27 cellular contexts compared by ENCODE assay signal in the genomic region with DNA sequence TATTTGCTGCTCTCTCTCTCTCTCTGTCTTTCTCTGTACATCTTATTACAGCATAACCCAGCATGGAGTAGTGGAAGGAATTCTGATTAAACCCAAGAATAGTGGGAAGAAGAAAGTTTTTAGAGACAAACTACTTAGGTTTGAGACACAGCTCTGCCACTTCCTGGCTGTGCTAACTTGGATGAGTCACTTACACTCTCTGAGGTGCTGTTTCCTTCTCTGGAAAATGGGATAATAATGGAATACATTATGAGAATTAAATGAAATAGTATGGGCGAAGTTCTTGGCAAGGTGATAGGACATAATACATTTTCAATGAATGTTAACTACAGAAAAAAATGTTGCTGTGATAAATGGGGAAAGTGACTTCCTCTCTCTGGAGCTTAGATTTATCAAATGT. TPM values are rescaled to one million over a fixed set of nuclear protein-coding genes. Genes with fewer than 3 reads are reported as not detected.
"Had no signal": no experiment of that assay in that cellular context is flagged by ENCODE, and none has a peak within 500 bp of the region (broad histone marks: within the 10 kb centered on the region; RNA-seq: fewer than 3 reads in every experiment).

No MANE protein-coding gene starts in this region.

- DNase-seq: colonic mucosa; effector CD8-positive, alpha-beta T cell; esophagus squamous epithelium; foreskin fibroblast; heart left ventricle; hippocampal formation; left ventricle myocardium inferior; mesendoderm; naive B cell; psoas muscle; retina; right lobe of liver; spleen; stimulated activated CD4-positive, alpha-beta T cell treated with anti-CD3 and anti-CD28 coated beads, Interleukin-15, amount 100 ng/mL, for 24 hours; stimulated activated CD4-positive, alpha-beta T cell treated with anti-CD3 and anti-CD28 coated beads, Interleukin-1b, Interleukin-23, amount 100 ng/mL, for 48 hours; stimulated activated CD4-positive, alpha-beta T cell treated with anti-CD3 and anti-CD28 coated beads, Interleukin-4, amount 100 ng/mL, for 24 hours; tibial artery; upper lobe of right lung had no signal

- H3K27ac Mint-ChIP-seq: naive B cell; nephron; stimulated activated memory B cell treated with anti-CD40 and anti-IgM and Interleukin-4, amounts not matched to agents 10 μg/mL and 1 μg/mL and 100 μg/mL, for 72 hours; stimulated activated naive CD8-positive, alpha-beta T cell treated with anti-CD3 and anti-CD28 coated beads, Interleukin-15, Interleukin-2, amounts not matched to agents 100 ng/mL and 50 ng/mL, for 24 hours had no signal

- H3K36me3 ChIP-seq: colonic mucosa, esophagus squamous epithelium, heart left ventricle, left ventricle myocardium inferior, right lobe of liver, spleen, tibial artery, upper lobe of right lung, vagina had no signal

- H3K4me1 ChIP-seq: colonic mucosa, esophagus squamous epithelium, heart left ventricle, left ventricle myocardium inferior, parathyroid adenoma, psoas muscle, right lobe of liver, spleen, tibial artery, upper lobe of right lung, vagina had no signal

- ATAC-seq: heart left ventricle; psoas muscle; right lobe of liver; stimulated activated memory B cell treated with anti-CD40 and anti-IgM and Interleukin-4, amounts not matched to agents 10 μg/mL and 1 μg/mL and 100 μg/mL, for 72 hours; upper lobe of right lung had no signal

- H3K4me3 ChIP-seq: colonic mucosa, esophagus squamous epithelium, heart left ventricle, left ventricle myocardium inferior, lung, psoas muscle, right lobe of liver, spleen, tibial artery, upper lobe of right lung, vagina had no signal

- H3K4me3 Mint-ChIP-seq: nephron; stimulated activated memory B cell treated with anti-CD40 and anti-IgM and Interleukin-4, amounts not matched to agents 10 μg/mL and 1 μg/mL and 100 μg/mL, for 72 hours; stimulated activated naive CD8-positive, alpha-beta T cell treated with anti-CD3 and anti-CD28 coated beads, Interleukin-15, Interleukin-2, amounts not matched to agents 100 ng/mL and 50 ng/mL, for 24 hours had no signal

- H3K9me3 ChIP-seq: colonic mucosa, esophagus squamous epithelium, heart left ventricle, left ventricle myocardium inferior, psoas muscle, right lobe of liver, spleen, tibial artery, upper lobe of right lung, vagina had no signal

- H3K27me3 ChIP-seq: colonic mucosa, esophagus squamous epithelium, heart left ventricle, right lobe of liver, tibial artery, upper lobe of right lung, vagina had no signal

- H3K4me1 Mint-ChIP-seq: naive B cell; nephron; stimulated activated memory B cell treated with anti-CD40 and anti-IgM and Interleukin-4, amounts not matched to agents 10 μg/mL and 1 μg/mL and 100 μg/mL, for 72 hours had no signal

- FAIRE-seq: islet of Langerhans had no signal

- H3K9me3 Mint-ChIP-seq: nephron; stimulated activated memory B cell treated with anti-CD40 and anti-IgM and Interleukin-4, amounts not matched to agents 10 μg/mL and 1 μg/mL and 100 μg/mL, for 72 hours; stimulated activated naive CD8-positive, alpha-beta T cell treated with anti-CD3 and anti-CD28 coated beads, Interleukin-15, Interleukin-2, amounts not matched to agents 100 ng/mL and 50 ng/mL, for 24 hours had no signal

- H3K36me3 Mint-ChIP-seq: naive B cell; stimulated activated memory B cell treated with anti-CD40 and anti-IgM and Interleukin-4, amounts not matched to agents 10 μg/mL and 1 μg/mL and 100 μg/mL, for 72 hours had no signal

- H3K27ac ChIP-seq: colonic mucosa, epithelial cell of prostate, esophagus squamous epithelium, heart left ventricle, left ventricle myocardium inferior, parathyroid adenoma, psoas muscle, right lobe of liver, spleen, tibial artery, upper lobe of right lung, vagina had no signal

RNA-seq across cellular contexts. Expression of a gene that starts 27.4 kb away (rescaled TPM):
- total RNA-seq: colonic mucosa, esophagus squamous epithelium, left ventricle myocardium inferior, lung, omental fat pad, right lobe of liver, vagina had no signal
- polyA plus RNA-seq: heart left ventricle, spleen had no signal
